Comparison of ENCODE assay signal across 8 cellular contexts in genomic region chr4:168923526-168924194, GRCh38.
DNase-seq lines count a peak whose midpoint lies in the region; ATAC-seq and TF ChIP-seq lines count a peak whose summit lies in the region.

No MANE protein-coding gene starts in this region.

- intact Hi-C loops in IMR-90 (cut with micrococcal nuclease) (loop anchor here (1.0 to 5.0 kb wide), 6 partner anchors 81 to 644 kb away; no protein-coding TSS in a partner anchor), transverse colon (cut with DNase I; ENCODE audit: low total_unique reads) (loop anchor here (5.0 to 10.0 kb wide), 2 partner anchors 211 to 561 kb away; no protein-coding TSS in a partner anchor)

- no peak overlapping the region for H3K27ac Mint-ChIP-seq in neural crest cell (ENCODE audit: unreplicated experiment)

- H3K14ac ChIP-seq in IMR-90 (replicated peaks; ENCODE audit: low read depth, low read length): no peak overlapping the region

- no peak overlapping the region for H4K5ac ChIP-seq in IMR-90 (ENCODE audit: low read depth, low read length)

- no peak overlapping the region for H2BK120ac ChIP-seq in IMR-90 (ENCODE audit: low read depth, low read length)

- H3K9me1 ChIP-seq in IMR-90 (ENCODE audit: insufficient read depth, low read length): 0 out of 2 replicates have a peak, but pooled peaks cover 4% of the 10 kb centered on the region

- dilution Hi-C loops in IMR-90 (cut with HindIII; ENCODE audit: low sequenced_read_pairs, unreplicated experiment): no loop called here

- TF ChIP-seq CTCF in IMR-90 (conservative IDR thresholded peaks at IDR 0.05; ENCODE audit: low read depth, low read length): peak; percentile 72
- TF ChIP-seq CTCF in OCI-LY1 (IDR thresholded peaks at IDR 0.05; ENCODE audit: low read length): peak; percentile 83
- peak; percentile 86 for TF ChIP-seq CTCF in fibroblast of mammary gland (conservative IDR thresholded peaks at IDR 0.05; ENCODE audit: control insufficient read depth, insufficient read depth, low read depth, low read length)
- peak; percentile 87 for TF ChIP-seq CTCF in neural crest cell (conservative IDR thresholded peaks at IDR 0.05)
- peak; percentile 66 to 82 (median 73) for TF ChIP-seq CTCF in transverse colon (IDR thresholded peaks at IDR 0.05)

- no peaks in the 10 kb centered on the region for H3K9me3 ChIP-seq in IMR-90 (ENCODE audit: control insufficient read depth, insufficient read depth, low read length)
- H3K9me3 ChIP-seq in OCI-LY1 (ENCODE audit: low read length): no peaks in the 10 kb centered on the region
- no peaks in the 10 kb centered on the region for H3K9me3 ChIP-seq in transverse colon

- WGBS in IMR-90 (ENCODE audit: extremely low coverage in 2 of 2, insufficient read length in 1 of 2), 2 experiments: no CpG with 5 or more reads among the region's 3 CpGs
- 13 to 17% methylated on average over 3 of the region's 3 CpGs for WGBS in transverse colon (ENCODE audit: low coverage in 1 of 2), 2 donors

- ATAC-seq in GM21529 (IDR thresholded peaks at IDR 0.05; ENCODE audit: unreplicated experiment): peak; percentile 70
- peak; percentile 75 for ATAC-seq in IMR-90 (ENCODE audit: low read depth)

- BruUV-seq in IMR-90 (replicated peaks; lab: Mats Ljungman, UMichigan): no TSS peak

- no peaks in the 10 kb centered on the region for H3F3A ChIP-seq in OCI-LY1 (ENCODE audit: insufficient read depth, low read length)

- H3K18ac ChIP-seq in IMR-90 (ENCODE audit: low read depth, low read length): no peak overlapping the region

- H3K56ac ChIP-seq in IMR-90 (ENCODE audit: extremely low read depth, insufficient read depth, low read length): no peak overlapping the region

- H2AFZ ChIP-seq in IMR-90 (replicated peaks; ENCODE audit: low read length, poor library complexity) (no peak overlapping the region), OCI-LY1 (ENCODE audit: low read length) (no peak overlapping the region)

- H3K9me3 Mint-ChIP-seq in neural crest cell: no peaks in the 10 kb centered on the region

- no peak overlapping the region for H3K9ac ChIP-seq in IMR-90 (ENCODE audit: low read depth, low read length)
- H3K9ac ChIP-seq in OCI-LY1 (ENCODE audit: low read length): no peak overlapping the region

- H3K36me3 ChIP-seq in IMR-90 (ENCODE audit: control insufficient read depth, insufficient read depth, low read length) (peaks cover 46% of the 10 kb centered on the region), OCI-LY1 (ENCODE audit: insufficient read depth, low read length) (no peaks in the 10 kb centered on the region), transverse colon (peaks cover 0 to 58% (median 24%) of the 10 kb centered on the region in 4 donors)

- H3K4me2 ChIP-seq in IMR-90 (ENCODE audit: low read depth, low read length): no peak overlapping the region
- no peak overlapping the region for H3K4me2 ChIP-seq in OCI-LY1 (ENCODE audit: low read length)

- peaks cover 22 to 25% of the 10 kb centered on the region in 2 experiments for H3K79me1 ChIP-seq in IMR-90 (ENCODE audit: low read depth in 1 of 2, low read length in 2 of 2)

- H2AK5ac ChIP-seq in IMR-90 (ENCODE audit: low read depth, low read length): no peak overlapping the region

- TF ChIP-seq EP300 in transverse colon (IDR thresholded peaks at IDR 0.05; ENCODE audit: low read depth): no peak

- TF ChIP-seq POLR2A in IMR-90 (IDR thresholded peaks at IDR 0.05; ENCODE audit: low read depth, low read length) (no peak), transverse colon (IDR thresholded peaks at IDR 0.05) (no peak)

- no peaks in the 10 kb centered on the region for H3K79me2 ChIP-seq in OCI-LY1 (ENCODE audit: insufficient read depth, low read length)

- H3K4me1 Mint-ChIP-seq in neural crest cell: peaks cover 4% of the 10 kb centered on the region

- no peaks in the 10 kb centered on the region for H3K27me3 ChIP-seq in IMR-90 (ENCODE audit: control insufficient read depth, insufficient read depth, low read length)
- H3K27me3 ChIP-seq in OCI-LY1 (ENCODE audit: insufficient read depth, low read length): no peaks in the 10 kb centered on the region
- H3K27me3 ChIP-seq in transverse colon: no peaks in the 10 kb centered on the region

- CTCF ChIA-PET in IMR-90 (lab: Yijun Ruan, JAX): interaction anchor here (0.6 to 1.5 kb wide), 9 partner anchors 12 to 565 kb away, joined by 3 to 11 read pairs (median 3); no protein-coding TSS in a partner anchor

- no peak overlapping the region for H4K8ac ChIP-seq in IMR-90 (ENCODE audit: low read depth in 2 of 2, low read length in 2 of 2)

- DNase-seq in DMS114 treated with DMSO at 0.1 percent for 48 hours (lab: John Stamatoyannopoulos, UW; ENCODE audit: unreplicated experiment): peak; percentile 74
- peak; percentile 86 for DNase-seq in IMR-90
- peak; percentile 57 for DNase-seq in activated CD8-positive, alpha-beta memory T cell treated with anti-CD3 and anti-CD28 coated beads, Interleukin-2, amount 50 U/mL, for 48 hours
- DNase-seq in fibroblast of mammary gland (ENCODE audit: low read depth): peak; percentile 86
- DNase-seq in neural crest cell (ENCODE audit: low read depth, low spot score): peak; percentile 69
- DNase-seq in transverse colon: peak; percentile 54

- in situ Hi-C loops in IMR-90 (cut with MboI; ENCODE audit: low sequenced_read_pairs): loop anchor here (5.0 kb wide), 1 partner anchor 564 kb away; no protein-coding TSS in a partner anchor
- in situ Hi-C loops in transverse colon (cut with MboI; ENCODE audit: low pct_ligation_motif_present in 1 of 4, low pct_unique_long_range_greater_than_20kb in 1 of 4, low sequenced_read_pairs in 3 of 4): loop anchor here (5.0 to 25.0 kb wide), 5 partner anchors 211 to 736 kb away; no protein-coding TSS in a partner anchor

- H4K20me1 ChIP-seq in IMR-90 (ENCODE audit: insufficient read depth, low read length) (peaks cover 3% of the 10 kb centered on the region; the same call in 1 of the 2 replicates), OCI-LY1 (ENCODE audit: insufficient read depth, low read length) (no peaks in the 10 kb centered on the region)

- H3K23ac ChIP-seq in IMR-90 (ENCODE audit: low read depth, low read length): no peak overlapping the region

- H3K27me3 Mint-ChIP-seq in neural crest cell (ENCODE audit: low read depth): no peaks in the 10 kb centered on the region

- POLR2A ChIA-PET in IMR-90 (lab: Charles Lee; ENCODE audit: unreplicated experiment): no interaction called here

- peaks cover 2% of the 10 kb centered on the region; the same call in 1 of the 2 replicates for H3K4me1 ChIP-seq in IMR-90 (ENCODE audit: control insufficient read depth, insufficient read depth, low read length)
- no peaks in the 10 kb centered on the region for H3K4me1 ChIP-seq in OCI-LY1 (ENCODE audit: insufficient read depth, low read length, severe bottlenecking)
- no peaks in the 10 kb centered on the region for H3K4me1 ChIP-seq in transverse colon

- H3K4me3 ChIP-seq in IMR-90 (ENCODE audit: insufficient read depth, low read depth, low read length) (no peak overlapping the region), OCI-LY1 (ENCODE audit: low read depth, low read length, poor library complexity, severe bottlenecking) (no peak overlapping the region), fibroblast of mammary gland (ENCODE audit: control insufficient read depth, low read depth, low read length) (no peak overlapping the region), transverse colon (no peak overlapping the region)

- no peak overlapping the region for H2AK9ac ChIP-seq in IMR-90 (replicated peaks; ENCODE audit: low read depth, low read length, poor library complexity)

- no peak overlapping the region for H2BK15ac ChIP-seq in IMR-90 (ENCODE audit: low read depth, low read length)

- H2BK20ac ChIP-seq in IMR-90 (ENCODE audit: low read depth, low read length): no peak overlapping the region

- H2BK5ac ChIP-seq in IMR-90 (ENCODE audit: low read depth, low read length, poor library complexity, severe bottlenecking): no peak overlapping the region

- no peak overlapping the region for H4K91ac ChIP-seq in IMR-90 (ENCODE audit: insufficient read depth, low read depth, low read length)

- H3K27ac ChIP-seq in IMR-90 (ENCODE audit: insufficient read depth, low read length) (no peak overlapping the region), OCI-LY1 (ENCODE audit: low read depth, low read length, poor library complexity, severe bottlenecking) (no peak overlapping the region), transverse colon (peak overlapping the region in 2 of 4 donors; percentile 6 to 18)

- H3K4me3 Mint-ChIP-seq in neural crest cell: no peak overlapping the region

- H3K4ac ChIP-seq in IMR-90 (ENCODE audit: low read depth, low read length): no peak overlapping the region

- H3K9me2 ChIP-seq in OCI-LY1 (ENCODE audit: low read depth, low read length): no peaks in the 10 kb centered on the region

- peaks cover 20% of the 10 kb centered on the region for H3K36me3 Mint-ChIP-seq in neural crest cell (ENCODE audit: low read depth)

- peak; percentile 76 for TF ChIP-seq RAD21 in IMR-90 (IDR thresholded peaks at IDR 0.05; ENCODE audit: low read length)

TF ChIP-seq in IMR-90, 13 proteins besides CTCF, POLR2A, EP300 and RAD21:
- TF ChIP-seq SMC3 (IDR thresholded peaks at IDR 0.05; ENCODE audit: low read depth, low read length) (peak; percentile 72), MXI1 (IDR thresholded peaks at IDR 0.05; ENCODE audit: borderline replicate concordance, low read depth, low read length) (no peak), CHD1 (IDR thresholded peaks at IDR 0.05; ENCODE audit: low read depth, low read length) (no peak), NFE2L2 (IDR thresholded peaks at IDR 0.05; ENCODE audit: low read depth, low read length) (no peak), RCOR1 (IDR thresholded peaks at IDR 0.05; ENCODE audit: insufficient replicate concordance, low read length) (no peak), CEBPB (IDR thresholded peaks at IDR 0.05; ENCODE audit: low read depth, low read length) (no peak), MAFK (IDR thresholded peaks at IDR 0.05; ENCODE audit: low read depth, low read length) (no peak)
